Comparison of ENCODE assay signal across 1 cellular context in the genomic region with DNA sequence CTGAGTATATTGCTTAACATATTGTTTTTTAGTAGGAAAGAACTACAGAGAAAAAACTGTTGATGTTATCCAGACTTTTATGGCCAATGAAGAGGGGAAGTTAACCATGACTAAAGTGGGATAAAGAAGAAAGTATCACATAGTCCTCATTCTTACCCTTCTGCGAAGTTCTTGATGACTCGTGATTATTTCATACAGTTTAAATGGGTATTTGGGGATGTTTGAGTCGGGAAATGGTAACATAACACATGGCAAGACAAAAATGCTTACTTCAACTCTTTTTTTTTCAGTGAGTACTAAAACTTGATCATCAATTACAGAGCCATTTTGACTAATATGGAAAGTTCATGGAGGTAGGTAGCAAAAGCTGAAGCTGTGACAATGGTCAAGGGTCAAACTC.
TF ChIP-seq lines count a peak whose summit lies in the region.

No MANE protein-coding gene starts in this region.

TF ChIP-seq in IMR-90, 13 proteins besides CTCF, POLR2A, EP300 and RAD21:
- TF ChIP-seq MAFK (IDR thresholded peaks at IDR 0.05; ENCODE audit: low read depth, low read length) (peak; percentile 58), ELK1 (IDR thresholded peaks at IDR 0.05; ENCODE audit: borderline replicate concordance, low read depth, low read length) (no peak), FOS (IDR thresholded peaks at IDR 0.05; ENCODE audit: low read depth, low read length) (no peak), MAZ (IDR thresholded peaks at IDR 0.05; ENCODE audit: borderline replicate concordance, low read depth, low read length) (no peak), RCOR1 (IDR thresholded peaks at IDR 0.05; ENCODE audit: insufficient replicate concordance, low read length) (no peak), MXI1 (IDR thresholded peaks at IDR 0.05; ENCODE audit: borderline replicate concordance, low read depth, low read length) (no peak), RFX5 (IDR thresholded peaks at IDR 0.05; ENCODE audit: low read depth, low read length) (no peak)
